1 cellular context compared by ENCODE assay signal in genomic region chr10:9789996-9790395, GRCh38.
TF ChIP-seq lines count a peak whose summit lies in the region.

No MANE protein-coding gene starts in this region.

TF ChIP-seq in K562, 482 proteins besides CTCF, POLR2A, EP300 and RAD21 (continued from another document):
- no peak for TF ChIP-seq ZNF449 (CRISPR knock-in tag; IDR thresholded peaks at IDR 0.05)
- TF ChIP-seq FUS (optimal IDR thresholded peaks at IDR 0.05; ENCODE audit: low read depth, low read length), result no peak
- no peak for TF ChIP-seq TRIM24 (IDR thresholded peaks at IDR 0.05)
- TF ChIP-seq GABPA (tag; conservative IDR thresholded peaks at IDR 0.05; ENCODE audit: low read depth), result no peak
- no peak for TF ChIP-seq ZNF24 (IDR thresholded peaks at IDR 0.05)
- TF ChIP-seq MYBL2 (IDR thresholded peaks at IDR 0.05; ENCODE audit: low read depth), result no peak
- no peak for TF ChIP-seq MYBL2 (CRISPR knock-in tag; IDR thresholded peaks at IDR 0.05; ENCODE audit: borderline replicate concordance)
- no peak for TF ChIP-seq CHD7 (IDR thresholded peaks at IDR 0.05; ENCODE audit: low read depth, low read length)
- no peak for TF ChIP-seq PYGO2 (tag; IDR thresholded peaks at IDR 0.05)
- no peak for TF ChIP-seq ZBTB34 (CRISPR knock-in tag; IDR thresholded peaks at IDR 0.05)
- no peak for TF ChIP-seq LARP7 (IDR thresholded peaks at IDR 0.05)
- TF ChIP-seq RERE (CRISPR knock-in tag; IDR thresholded peaks at IDR 0.05; ENCODE audit: borderline replicate concordance), result no peak
- no peak for TF ChIP-seq MCM7 (IDR thresholded peaks at IDR 0.05)
- TF ChIP-seq DIDO1 (tag; IDR thresholded peaks at IDR 0.05; ENCODE audit: low read depth), result no peak
- TF ChIP-seq, protein P1, sequence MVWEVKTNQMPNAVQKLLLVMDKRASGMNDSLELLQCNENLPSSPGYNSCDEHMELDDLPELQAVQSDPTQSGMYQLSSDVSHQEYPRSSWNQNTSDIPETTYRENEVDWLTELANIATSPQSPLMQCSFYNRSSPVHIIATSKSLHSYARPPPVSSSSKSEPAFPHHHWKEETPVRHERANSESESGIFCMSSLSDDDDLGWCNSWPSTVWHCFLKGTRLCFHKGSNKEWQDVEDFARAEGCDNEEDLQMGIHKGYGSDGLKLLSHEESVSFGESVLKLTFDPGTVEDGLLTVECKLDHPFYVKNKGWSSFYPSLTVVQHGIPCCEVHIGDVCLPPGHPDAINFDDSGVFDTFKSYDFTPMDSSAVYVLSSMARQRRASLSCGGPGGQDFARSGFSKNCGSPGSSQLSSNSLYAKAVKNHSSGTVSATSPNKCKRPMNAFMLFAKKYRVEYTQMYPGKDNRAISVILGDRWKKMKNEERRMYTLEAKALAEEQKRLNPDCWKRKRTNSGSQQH (CRISPR knock-in tag; IDR thresholded peaks at IDR 0.05), result no peak
